In the genomic region with DNA sequence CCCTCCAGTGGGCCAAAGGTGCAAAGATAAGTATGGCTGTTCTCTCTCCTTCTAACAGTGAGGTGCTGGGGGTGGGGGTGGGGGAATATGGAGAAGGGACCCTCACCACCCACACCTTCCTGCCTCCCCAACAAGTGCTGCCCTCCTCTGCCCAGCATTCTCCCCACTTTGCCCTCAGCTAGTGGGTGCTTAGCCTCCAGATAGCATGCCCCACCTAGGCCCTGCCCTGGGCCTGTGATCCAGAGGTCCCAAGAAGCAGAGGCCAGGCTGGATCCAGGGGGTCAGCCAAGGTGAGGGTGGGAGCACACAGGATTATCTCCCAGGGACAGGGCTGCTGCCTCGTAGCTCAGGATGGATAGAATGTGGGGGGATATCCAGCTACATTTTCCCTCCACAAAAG, we compare ENCODE assay signal across 8 cellular contexts. TPM values are rescaled to one million over a fixed set of nuclear protein-coding genes. Genes with fewer than 3 reads are reported as not detected.
A peak's percentile ranks its signal among the peaks of the same experiment; 100 is the strongest.
DNase-seq lines count a peak whose midpoint lies in the region; ATAC-seq lines count a peak whose summit lies in the region.

No MANE protein-coding gene starts in this region.

- intact Hi-C loops in activated CD4-positive, alpha-beta T cell treated with anti-CD3 and anti-CD28 coated beads, Interleukin-2, amount 10 ng/mL, durations not matched to agents 24 days and 14 days (cut with micrococcal nuclease), result loop anchor here (5.0 kb wide), 1 partner anchor 294 kb away; a partner anchor contains a TSS

- peak overlapping the region; percentile 66 for H3K27ac ChIP-seq in substantia nigra (ENCODE audit: low read depth, low read length, poor library complexity, severe bottlenecking)

- H3K36me3 Mint-ChIP-seq in activated CD4-positive, alpha-beta T cell treated with anti-CD3 and anti-CD28 coated beads, Interleukin-2, amount 10 ng/mL, durations not matched to agents 24 days and 14 days (ENCODE audit: low read depth), result peaks cover 5% of the 10 kb centered on the region
- peaks cover 1% of the 10 kb centered on the region for H3K36me3 Mint-ChIP-seq in activated naive CD8-positive, alpha-beta T cell treated with anti-CD3 and anti-CD28 coated beads, Interleukin-2, amount 10 ng/mL, durations not matched to agents 7 days and 5 days
- no peaks in the 10 kb centered on the region for H3K36me3 Mint-ChIP-seq in immature natural killer cell

- H3K9me3 Mint-ChIP-seq in activated CD4-positive, alpha-beta T cell treated with anti-CD3 and anti-CD28 coated beads, Interleukin-2, amount 10 ng/mL, durations not matched to agents 24 days and 14 days, result no peaks in the 10 kb centered on the region
- no peaks in the 10 kb centered on the region for H3K9me3 Mint-ChIP-seq in activated naive CD8-positive, alpha-beta T cell treated with anti-CD3 and anti-CD28 coated beads, Interleukin-2, amount 10 ng/mL, durations not matched to agents 7 days and 5 days
- no peaks in the 10 kb centered on the region for H3K9me3 Mint-ChIP-seq in immature natural killer cell

- no peak for ATAC-seq in activated naive CD8-positive, alpha-beta T cell treated with anti-CD3 and anti-CD28 coated beads, Interleukin-2, amount 10 ng/mL, durations not matched to agents 7 days and 5 days (ENCODE audit: low read depth)
- no peak for ATAC-seq in GM21529 (IDR thresholded peaks at IDR 0.05; ENCODE audit: unreplicated experiment)

- H3K4me3 Mint-ChIP-seq in activated CD4-positive, alpha-beta T cell treated with anti-CD3 and anti-CD28 coated beads, Interleukin-2, amount 10 ng/mL, durations not matched to agents 24 days and 14 days, result peak overlapping the region; percentile 81
- H3K4me3 Mint-ChIP-seq in activated naive CD8-positive, alpha-beta T cell treated with anti-CD3 and anti-CD28 coated beads, Interleukin-2, amount 10 ng/mL, durations not matched to agents 7 days and 5 days, result peak overlapping the region; percentile 91
- H3K4me3 Mint-ChIP-seq in immature natural killer cell, result peak overlapping the region in 4 of 5 donors; percentile 4 to 85 (median 76)

- H3K4me1 Mint-ChIP-seq in activated CD4-positive, alpha-beta T cell treated with anti-CD3 and anti-CD28 coated beads, Interleukin-2, amount 10 ng/mL, durations not matched to agents 24 days and 14 days, result peaks cover 22% of the 10 kb centered on the region
- peaks cover 18% of the 10 kb centered on the region for H3K4me1 Mint-ChIP-seq in activated naive CD8-positive, alpha-beta T cell treated with anti-CD3 and anti-CD28 coated beads, Interleukin-2, amount 10 ng/mL, durations not matched to agents 7 days and 5 days
- peaks cover 10 to 11% of the 10 kb centered on the region in 2 donors for H3K4me1 Mint-ChIP-seq in immature natural killer cell

- H3K27ac Mint-ChIP-seq in activated CD4-positive, alpha-beta T cell treated with anti-CD3 and anti-CD28 coated beads, Interleukin-2, amount 10 ng/mL, durations not matched to agents 24 days and 14 days, result no peak overlapping the region
- H3K27ac Mint-ChIP-seq in activated naive CD8-positive, alpha-beta T cell treated with anti-CD3 and anti-CD28 coated beads, Interleukin-2, amount 10 ng/mL, durations not matched to agents 7 days and 5 days, result no peak overlapping the region
- no peak overlapping the region for H3K27ac Mint-ChIP-seq in immature natural killer cell

- no peaks in the 10 kb centered on the region for H3K27me3 Mint-ChIP-seq in activated CD4-positive, alpha-beta T cell treated with anti-CD3 and anti-CD28 coated beads, Interleukin-2, amount 10 ng/mL, durations not matched to agents 24 days and 14 days
- no peaks in the 10 kb centered on the region for H3K27me3 Mint-ChIP-seq in activated naive CD8-positive, alpha-beta T cell treated with anti-CD3 and anti-CD28 coated beads, Interleukin-2, amount 10 ng/mL, durations not matched to agents 7 days and 5 days
- H3K27me3 Mint-ChIP-seq in immature natural killer cell (ENCODE audit: low read depth in 3 of 3), result peaks cover 4 to 10% (median 7%) of the 10 kb centered on the region in 3 donors

- POLR2A ChIA-PET in activated naive CD8-positive, alpha-beta T cell treated with anti-CD3 and anti-CD28 coated beads, Interleukin-2, amount 10 ng/mL, durations not matched to agents 7 days and 5 days (lab: Charles Lee), result interaction anchor here (0.6 to 3.8 kb wide), 4 partner anchors 13 to 959 kb away, joined by 3 to 28 read pairs (median 4); a partner anchor contains a TSS

- DNase-seq in activated CD4-positive, alpha-beta T cell treated with anti-CD3 and anti-CD28 coated beads, Interleukin-2, amount 10 ng/mL, durations not matched to agents 24 days and 14 days, result no peak
- DNase-seq in activated CD4-positive, alpha-beta T cell treated with anti-CD3 and anti-CD28 coated beads, Interleukin-2, amount 50 U/mL, for 4 hours, result no peak
- DNase-seq in activated naive CD8-positive, alpha-beta T cell treated with anti-CD3 and anti-CD28 coated beads, Interleukin-2, amount 10 ng/mL, durations not matched to agents 7 days and 5 days, result no peak
- DNase-seq in immature natural killer cell, result no peak
- no peak for DNase-seq in substantia nigra (lab: John Stamatoyannopoulos, UW)
- no peak for DNase-seq in NCI-H446 treated with DMSO at 0.1 percent for 48 hours (lab: John Stamatoyannopoulos, UW)
- DNase-seq in AG20443 (ENCODE audit: low spot score), result no peak

RNA-seq across cellular contexts. Expression of a gene that starts 1.2 kb away (rescaled TPM):
- total RNA-seq in activated CD4-positive, alpha-beta T cell treated with anti-CD3 and anti-CD28 coated beads, Interleukin-2, amount 10 ng/mL, durations not matched to agents 24 days and 14 days, result 62.9 and 68.8 TPM in 2 replicates
- 10 to 100 TPM; 21.9 to 22.1 TPM for total RNA-seq in activated naive CD8-positive, alpha-beta T cell treated with anti-CD3 and anti-CD28 coated beads, Interleukin-2, amount 10 ng/mL, durations not matched to agents 7 days and 5 days
- 10 to 100 TPM; 16.4 to 27.5 (median 16.6) TPM for polyA plus RNA-seq in immature natural killer cell

RNA-seq across cellular contexts. Expression of a gene that starts 14.9 kb away (rescaled TPM):
- total RNA-seq in activated CD4-positive, alpha-beta T cell treated with anti-CD3 and anti-CD28 coated beads, Interleukin-2, amount 10 ng/mL, durations not matched to agents 24 days and 14 days, result not detected in 2 replicates
- not detected for total RNA-seq in activated naive CD8-positive, alpha-beta T cell treated with anti-CD3 and anti-CD28 coated beads, Interleukin-2, amount 10 ng/mL, durations not matched to agents 7 days and 5 days
- not detected for polyA plus RNA-seq in immature natural killer cell

RNA-seq across cellular contexts. Expression of a gene that starts 20.2 kb away (rescaled TPM):
- total RNA-seq in activated CD4-positive, alpha-beta T cell treated with anti-CD3 and anti-CD28 coated beads, Interleukin-2, amount 10 ng/mL, durations not matched to agents 24 days and 14 days, result 72.8 and 74.4 TPM in 2 replicates
- 10 to 100 TPM; 63.3 to 65.7 TPM for total RNA-seq in activated naive CD8-positive, alpha-beta T cell treated with anti-CD3 and anti-CD28 coated beads, Interleukin-2, amount 10 ng/mL, durations not matched to agents 7 days and 5 days
- polyA plus RNA-seq in immature natural killer cell, result 1 to 10 TPM; 1.0 to 1.7 (median 1.1) TPM

RNA-seq across cellular contexts. Expression of a gene that starts 29.7 kb away (rescaled TPM):
- total RNA-seq in activated CD4-positive, alpha-beta T cell treated with anti-CD3 and anti-CD28 coated beads, Interleukin-2, amount 10 ng/mL, durations not matched to agents 24 days and 14 days, result 70.7 and 75.5 TPM in 2 replicates
- total RNA-seq in activated naive CD8-positive, alpha-beta T cell treated with anti-CD3 and anti-CD28 coated beads, Interleukin-2, amount 10 ng/mL, durations not matched to agents 7 days and 5 days, result 100 to 1,000 TPM; 263 to 264 TPM
- 10 to 100 TPM; 25.3 to 42.0 (median 29.0) TPM for polyA plus RNA-seq in immature natural killer cell

RNA-seq across cellular contexts. Expression of a gene that starts 33.9 kb away (rescaled TPM):
- total RNA-seq in activated CD4-positive, alpha-beta T cell treated with anti-CD3 and anti-CD28 coated beads, Interleukin-2, amount 10 ng/mL, durations not matched to agents 24 days and 14 days, result not detected in 2 replicates
- not detected for total RNA-seq in activated naive CD8-positive, alpha-beta T cell treated with anti-CD3 and anti-CD28 coated beads, Interleukin-2, amount 10 ng/mL, durations not matched to agents 7 days and 5 days
- polyA plus RNA-seq in immature natural killer cell, result under 1 TPM in 1 of 3 donors, not detected in 2; 0.53 TPM
